11 cellular contexts compared by ENCODE assay signal in genomic region chr4:142844782-142845181, GRCh38. TPM values are rescaled to one million over a fixed set of nuclear protein-coding genes. Genes with fewer than 3 reads are reported as not detected.
A peak's percentile ranks its signal among the peaks of the same experiment; 100 is the strongest.
DNase-seq lines count a peak whose midpoint lies in the region; ATAC-seq, FAIRE-seq and TF ChIP-seq lines count a peak whose summit lies in the region.
"Had no signal": no experiment of that assay in that cellular context is flagged by ENCODE, and none has a peak within 500 bp of the region (broad histone marks: within the 10 kb centered on the region; RNA-seq: fewer than 3 reads in every experiment).

No MANE protein-coding gene starts in this region.

- 53 to 54% methylated on average over 1 of the region's 1 CpG for WGBS in pancreas, 2 donors

- H3K27ac Mint-ChIP-seq in MCF 10A (ENCODE audit: low read depth, unreplicated experiment) (no peak overlapping the region), mesothelial cell of epicardium (no peak overlapping the region)
- no peak overlapping the region for H3K27ac Mint-ChIP-seq in activated naive CD8-positive, alpha-beta T cell

- POLR2A ChIA-PET in MCF 10A (lab: Yijun Ruan, JAX): interaction anchor here (0.7 kb wide), 1 partner anchor 537 kb away, joined by 3 read pairs; no protein-coding TSS in a partner anchor

- DNase-seq in MCF 10A (ENCODE audit: unreplicated experiment) (no peak), breast epithelium (ENCODE audit: low spot score in 2 of 2) (no peak), mesothelial cell of epicardium (ENCODE audit: low spot score in 2 of 2, unreplicated experiment in 2 of 2) (no peak), tibial artery (no peak), pancreas (no peak), NCI-H1930 (lab: John Stamatoyannopoulos, UW) (no peak)
- no peak for DNase-seq in activated CD4-positive, CD25-positive, alpha-beta regulatory T cell treated with anti-CD3 and anti-CD28 coated beads, Interleukin-2, amount 50 U/mL, for 72 hours
- DNase-seq: NCI-H2227 treated with DMSO at 0.1 percent for 48 hours had no signal

- peaks cover 6% of the 10 kb centered on the region for H3K4me1 Mint-ChIP-seq in MCF 10A (ENCODE audit: insufficient read depth, unreplicated experiment)
- peaks cover 9% of the 10 kb centered on the region for H3K4me1 Mint-ChIP-seq in activated naive CD8-positive, alpha-beta T cell (ENCODE audit: low read depth)
- H3K4me1 Mint-ChIP-seq in mesothelial cell of epicardium: peaks cover 29% of the 10 kb centered on the region

- H3K27me3 ChIP-seq in breast epithelium: peaks cover 0 to 23% of the 10 kb centered on the region in 2 donors
- peaks cover 0 to 5% of the 10 kb centered on the region in 2 donors for H3K27me3 ChIP-seq in tibial artery
- H3K27me3 ChIP-seq in pancreas: peaks cover 0 to 3% (median 0%) of the 10 kb centered on the region in 4 donors

- no peak for TF ChIP-seq POLR2A in breast epithelium (IDR thresholded peaks at IDR 0.05)

- H3K4me1 ChIP-seq in breast epithelium (no peaks in the 10 kb centered on the region), tibial artery (peaks cover 0 to 23% (median 7%) of the 10 kb centered on the region in 4 donors), pancreas (no peaks in the 10 kb centered on the region)
- H3K4me1 ChIP-seq: BE2C had no signal

- intact Hi-C loops in MCF 10A (cut with micrococcal nuclease): loop anchor here (5.0 to 10.0 kb wide), 4 partner anchors 290 to 1500 kb away; no protein-coding TSS in a partner anchor
- intact Hi-C loops in breast epithelium (cut with DNase I; ENCODE audit: low total_unique reads): loop anchor here (10.0 kb wide), 2 partner anchors 490 to 720 kb away; no protein-coding TSS in a partner anchor
- intact Hi-C loops in tibial artery (cut with DNase I; ENCODE audit: low total_unique reads): loop anchor here (5.0 to 10.0 kb wide), 3 partner anchors 490 to 1500 kb away; no protein-coding TSS in a partner anchor
- intact Hi-C loops in pancreas (cut with DNase I): loop anchor here in 2 of 3 donors (10.0 kb wide), 1 partner anchor 720 kb away; no protein-coding TSS in a partner anchor

- CTCF ChIA-PET in MCF 10A (lab: Yijun Ruan, JAX): interaction anchor here (0.6 to 1.0 kb wide), 5 partner anchors 14 to 719 kb away, joined by 3 to 4 read pairs (median 4); no protein-coding TSS in a partner anchor

- ATAC-seq in pancreas: no peak
- ATAC-seq: activated CD4-positive, CD25-positive, alpha-beta regulatory T cell treated with anti-CD3 and anti-CD28 coated beads, Interleukin-2, amount 50 U/mL, for 24 hours had no signal

- H3K27ac ChIP-seq in breast epithelium (no peak overlapping the region), tibial artery (peak overlapping the region; percentile 83), pancreas (no peak overlapping the region)

- H3K36me3 ChIP-seq in breast epithelium (no peaks in the 10 kb centered on the region), tibial artery (no peaks in the 10 kb centered on the region), pancreas (no peaks in the 10 kb centered on the region)
- H3K36me3 ChIP-seq: BE2C had no signal

- H3K36me3 Mint-ChIP-seq in MCF 10A (ENCODE audit: insufficient read depth, unreplicated experiment) (no peaks in the 10 kb centered on the region), mesothelial cell of epicardium (no peaks in the 10 kb centered on the region)
- H3K36me3 Mint-ChIP-seq in activated naive CD8-positive, alpha-beta T cell: no peaks in the 10 kb centered on the region

- H3K27me3 Mint-ChIP-seq in MCF 10A (ENCODE audit: insufficient read depth, unreplicated experiment) (no peaks in the 10 kb centered on the region), mesothelial cell of epicardium (ENCODE audit: low read depth) (peaks cover 22% of the 10 kb centered on the region)
- H3K27me3 Mint-ChIP-seq in activated naive CD8-positive, alpha-beta T cell: peaks cover 10% of the 10 kb centered on the region

- H3K9me3 Mint-ChIP-seq in MCF 10A (ENCODE audit: unreplicated experiment) (no peaks in the 10 kb centered on the region), mesothelial cell of epicardium (no peaks in the 10 kb centered on the region)
- H3K9me3 Mint-ChIP-seq in activated naive CD8-positive, alpha-beta T cell (ENCODE audit: low read depth): no peaks in the 10 kb centered on the region

- no TSS peak for BruUV-seq in MCF 10A (replicated peaks; lab: Mats Ljungman, UMichigan)

- H3K4me3 ChIP-seq in breast epithelium (peak overlapping the region in 1 of 3 donors; percentile 79), tibial artery (peak overlapping the region; percentile 70 to 93), pancreas (peak overlapping the region in 1 of 4 donors; percentile 65)

- no peak for FAIRE-seq in pancreas (lab: Jason Lieb, UNC)

- TF ChIP-seq CTCF in MCF 10A (IDR thresholded peaks at IDR 0.05; ENCODE audit: unreplicated experiment): no peak
- no peak for TF ChIP-seq CTCF in breast epithelium (IDR thresholded peaks at IDR 0.05)
- no peak for TF ChIP-seq CTCF in mesothelial cell of epicardium (IDR thresholded peaks at IDR 0.05; ENCODE audit: unreplicated experiment)
- no peak for TF ChIP-seq CTCF in tibial artery (IDR thresholded peaks at IDR 0.05)
- no peak for TF ChIP-seq CTCF in pancreas (IDR thresholded peaks at IDR 0.05)

- H3K4me3 Mint-ChIP-seq in MCF 10A (ENCODE audit: unreplicated experiment): peak overlapping the region; percentile 82
- H3K4me3 Mint-ChIP-seq in activated naive CD8-positive, alpha-beta T cell: peak overlapping the region; percentile 89
- peak overlapping the region; percentile 97 for H3K4me3 Mint-ChIP-seq in mesothelial cell of epicardium

- H3K9me3 ChIP-seq in breast epithelium (no peaks in the 10 kb centered on the region), tibial artery (no peaks in the 10 kb centered on the region), pancreas (no peaks in the 10 kb centered on the region)
- H3K9me3 ChIP-seq: BE2C had no signal

RNA-seq across cellular contexts. Expression of gene INPP4B, which starts 1.3 kb away (rescaled TPM):
- total RNA-seq in MCF 10A (2022) (11.5 and 17.6 TPM in 2 replicates), breast epithelium (100 to 1,000 TPM in 1 of 3 donors, 10 to 100 TPM in 2; 15.8 to 113 (median 93.4) TPM), mesothelial cell of epicardium (26.1 to 35.4 TPM (median 27.9 TPM) in 3 replicates), pancreas (10 to 100 TPM in 2 of 6 donors, 1 to 10 TPM in 4; 3.9 to 12.9 (median 6.9) TPM)
- 1 to 10 TPM; 1.2 to 1.7 TPM for polyA plus RNA-seq in pancreas

Comparison
In these comparisons a context has a peak if more than half of its experiments do, and no peak if none do; other contexts are left out.
1. H3K27ac ChIP-seq: peak in tibial artery (2 of 2); none in breast epithelium (0 of 2) and pancreas (0 of 4).
2. Peak in every context shown above with its lines, with median percentiles within 50 percentile points of each other: H3K4me3 Mint-ChIP-seq.